ENCODE assay signal across 8 cellular contexts in genomic region chr2:241271641-241272297, GRCh38. TPM values are rescaled to one million over a fixed set of nuclear protein-coding genes. Genes with fewer than 3 reads are reported as not detected.
DNase-seq lines count a peak whose midpoint lies in the region; ATAC-seq, FAIRE-seq and TF ChIP-seq lines count a peak whose summit lies in the region.

No MANE protein-coding gene starts in this region.

- H3K27ac Mint-ChIP-seq in activated T-helper 1 cell treated with anti-CD3 and anti-CD28 coated beads, Interleukin-12 subunit alpha, Interleukin-12 subunit beta, Interleukin-2, Interleukin-4 antibody, amounts not matched to agents 30 ng/mL and 10 ng/mL and 1 ng/mL, durations not matched to agents 14 hours and 24 hours and 36 hours, result peak overlapping the region; percentile 86

- intact Hi-C loops in activated T-helper 1 cell treated with anti-CD3 and anti-CD28 coated beads, Interleukin-12 subunit alpha, Interleukin-12 subunit beta, Interleukin-2, Interleukin-4 antibody, amounts not matched to agents 30 ng/mL and 10 ng/mL and 1 ng/mL, durations not matched to agents 14 hours and 24 hours and 36 hours (cut with micrococcal nuclease), result loop anchor here (1.0 to 5.0 kb wide), 4 partner anchors 44 to 365 kb away; partner anchors contain the start of genes ATG4B, FARP2, HDLBP and SEPTIN2

- DNase-seq in GM12891 (ENCODE audit: insufficient read length, low spot score) (peak; percentile 39), fibroblast of gingiva (ENCODE audit: low read depth) (peak; percentile 84), myocyte (ENCODE audit: low read depth) (peak; percentile 81), D721Med (ENCODE audit: insufficient read length, low spot score) (no peak)
- peak; percentile 47 for DNase-seq in activated T-helper 1 cell treated with anti-CD3 and anti-CD28 coated beads, Interleukin-12 subunit alpha, Interleukin-12 subunit beta, Interleukin-2, Interleukin-4 antibody, amounts not matched to agents 30 ng/mL and 10 ng/mL and 1 ng/mL, durations not matched to agents 14 hours and 24 hours and 36 hours (ENCODE audit: low spot score)
- DNase-seq in stimulated activated CD8-positive, alpha-beta memory T cell treated with anti-CD3 and anti-CD28 coated beads, Interleukin-4, amount 100 ng/mL, for 48 hours, result peak; percentile 74

- peaks cover 22% of the 10 kb centered on the region for H3K9me3 Mint-ChIP-seq in activated T-helper 1 cell treated with anti-CD3 and anti-CD28 coated beads, Interleukin-12 subunit alpha, Interleukin-12 subunit beta, Interleukin-2, Interleukin-4 antibody, amounts not matched to agents 30 ng/mL and 10 ng/mL and 1 ng/mL, durations not matched to agents 14 hours and 24 hours and 36 hours

- no peaks in the 10 kb centered on the region for H3K27me3 Mint-ChIP-seq in activated T-helper 1 cell treated with anti-CD3 and anti-CD28 coated beads, Interleukin-12 subunit alpha, Interleukin-12 subunit beta, Interleukin-2, Interleukin-4 antibody, amounts not matched to agents 30 ng/mL and 10 ng/mL and 1 ng/mL, durations not matched to agents 14 hours and 24 hours and 36 hours (ENCODE audit: insufficient read depth)

- 0 out of 2 replicates have a peak, but pooled peaks have one; percentile 39 for TF ChIP-seq POLR2A in GM12891 (IDR thresholded peaks at IDR 0.05; ENCODE audit: low read depth, low read length)

- H3K36me3 Mint-ChIP-seq in activated T-helper 1 cell treated with anti-CD3 and anti-CD28 coated beads, Interleukin-12 subunit alpha, Interleukin-12 subunit beta, Interleukin-2, Interleukin-4 antibody, amounts not matched to agents 30 ng/mL and 10 ng/mL and 1 ng/mL, durations not matched to agents 14 hours and 24 hours and 36 hours (ENCODE audit: low read depth), result peaks cover 32% of the 10 kb centered on the region

- H3K4me1 Mint-ChIP-seq in activated T-helper 1 cell treated with anti-CD3 and anti-CD28 coated beads, Interleukin-12 subunit alpha, Interleukin-12 subunit beta, Interleukin-2, Interleukin-4 antibody, amounts not matched to agents 30 ng/mL and 10 ng/mL and 1 ng/mL, durations not matched to agents 14 hours and 24 hours and 36 hours (ENCODE audit: low read depth), result peaks cover 29% of the 10 kb centered on the region

- peak overlapping the region; percentile 92 for H3K4me3 Mint-ChIP-seq in activated T-helper 1 cell treated with anti-CD3 and anti-CD28 coated beads, Interleukin-12 subunit alpha, Interleukin-12 subunit beta, Interleukin-2, Interleukin-4 antibody, amounts not matched to agents 30 ng/mL and 10 ng/mL and 1 ng/mL, durations not matched to agents 14 hours and 24 hours and 36 hours

- peak; percentile 63 for ATAC-seq in HG02759 (IDR thresholded peaks at IDR 0.05; ENCODE audit: unreplicated experiment)

- peak; percentile 58 for FAIRE-seq in GM12891 (lab: Jason Lieb, UNC)
- no peak for FAIRE-seq in D721Med (lab: Jason Lieb, UNC)

- TF ChIP-seq CTCF in D721Med (IDR thresholded peaks at IDR 0.05; ENCODE audit: insufficient read depth, missing control alignments), result no peak

TF ChIP-seq in GM12891, 5 proteins besides CTCF, POLR2A, EP300 and RAD21:
- TF ChIP-seq POLR2AphosphoS5 (IDR thresholded peaks at IDR 0.05; ENCODE audit: low read depth, low read length), result no peak
- TF ChIP-seq TAF1 (IDR thresholded peaks at IDR 0.05; ENCODE audit: low read depth, low read length), result peak; percentile 31; the same call in 1 of the 2 replicates
- no peak for TF ChIP-seq SPI1 (IDR thresholded peaks at IDR 0.05; ENCODE audit: low read depth, low read length)
- no peak for TF ChIP-seq PAX5 (IDR thresholded peaks at IDR 0.05; ENCODE audit: insufficient read depth, low read length, severe bottlenecking)
- peak; percentile 48; the same call in 1 of the 2 replicates for TF ChIP-seq POU2F2 (IDR thresholded peaks at IDR 0.05; ENCODE audit: low read depth, low read length)

TF ChIP-seq in PFSK-1, 5 proteins besides CTCF, POLR2A, EP300 and RAD21:
- no peak for TF ChIP-seq FOXP2 (optimal IDR thresholded peaks at IDR 0.05; ENCODE audit: borderline replicate concordance, extremely low read depth, extremely low read length, insufficient read depth)
- peak; percentile 38; the same call in 1 of the 2 replicates for TF ChIP-seq POLR2AphosphoS5 (IDR thresholded peaks at IDR 0.05; ENCODE audit: low read depth, low read length)
TF ChIP-seq in PFSK-1: peak in this region for 1.

RNA-seq across cellular contexts. Expression of gene HDLBP, which starts 43.7 kb away (rescaled TPM):
- 212 TPM for polyA plus RNA-seq in GM12891 (2012; ENCODE audit: low read depth, missing spikeins)
- polyA plus RNA-seq in PFSK-1 (2012; ENCODE audit: insufficient read length, low read depth), result 908 TPM
- total RNA-seq in activated T-helper 1 cell treated with anti-CD3 and anti-CD28 coated beads, Interleukin-12 subunit alpha, Interleukin-12 subunit beta, Interleukin-2, Interleukin-4 antibody, amounts not matched to agents 30 ng/mL and 10 ng/mL and 1 ng/mL, durations not matched to agents 14 hours and 24 hours and 36 hours, result 270 and 273 TPM in 2 replicates
- total RNA-seq in myocyte, result 541 and 661 TPM in 2 replicates
- 668 TPM for polyA plus RNA-seq in myocyte (2012)

RNA-seq across cellular contexts. Expression of gene SEPTIN2, which starts 44.0 kb away (rescaled TPM):
- 190 TPM for polyA plus RNA-seq in GM12891 (2012; ENCODE audit: low read depth, missing spikeins)
- 197 TPM for polyA plus RNA-seq in PFSK-1 (2012; ENCODE audit: insufficient read length, low read depth)
- 203 and 219 TPM in 2 replicates for total RNA-seq in activated T-helper 1 cell treated with anti-CD3 and anti-CD28 coated beads, Interleukin-12 subunit alpha, Interleukin-12 subunit beta, Interleukin-2, Interleukin-4 antibody, amounts not matched to agents 30 ng/mL and 10 ng/mL and 1 ng/mL, durations not matched to agents 14 hours and 24 hours and 36 hours
- total RNA-seq in myocyte, result 282 and 292 TPM in 2 replicates
- polyA plus RNA-seq in myocyte (2012), result 262 TPM
